ENCODE assay signal across 32 cellular contexts in the genomic region with DNA sequence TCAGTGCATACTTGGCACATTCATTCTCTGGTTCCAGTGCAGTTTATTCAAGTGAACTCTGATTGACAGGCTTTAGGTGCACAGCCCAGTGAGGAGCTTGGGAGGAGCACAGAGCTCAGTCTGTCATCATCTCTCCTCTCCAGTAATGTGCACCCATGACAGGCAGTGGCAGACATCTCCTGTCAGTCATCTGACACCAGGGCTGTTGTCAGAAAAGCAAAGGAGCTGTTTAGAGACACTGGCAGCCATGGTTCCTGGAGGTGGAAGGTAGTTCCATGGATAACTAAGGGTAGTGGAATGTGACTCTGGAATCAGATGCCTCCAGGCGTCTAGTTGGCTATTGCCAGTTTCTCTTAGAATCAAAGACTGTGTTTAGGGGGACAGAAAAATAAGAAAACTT.
"Had no signal": no experiment of that assay in that cellular context is flagged by ENCODE, and none has a peak within 500 bp of the region (broad histone marks: within the 10 kb centered on the region; RNA-seq: fewer than 3 reads in every experiment).

No MANE protein-coding gene starts in this region.

- ATAC-seq: activated CD4-positive, alpha-beta T cell treated with anti-CD3 and anti-CD28 coated beads for 36 hours; activated CD8-positive, alpha-beta T cell treated with anti-CD3 and anti-CD28 coated beads for 36 hours; activated naive CD4-positive, alpha-beta T cell treated with anti-CD3 and anti-CD28 coated beads, Interleukin-2, amount 50 U/mL, for 72 hours; activated T-cell treated with anti-CD3 and anti-CD28 coated beads, Interleukin-2, amount 50 U/mL, for 4 hours; activated T-cell treated with anti-CD3 and anti-CD28 coated beads, Interleukin-2, amount 50 U/mL, for 72 hours; activated T-helper 17 cell treated with anti-CD3 and anti-CD28 coated beads, Interleukin-2, amount 50 U/mL, for 72 hours; body of pancreas had no signal

- DNase-seq: activated B cell treated with CpG ODN at 0.5 μM for 24 hours; activated CD4-positive, alpha-beta memory T cell treated with anti-CD3 and anti-CD28 coated beads for 36 hours; activated CD4-positive, alpha-beta T cell treated with anti-CD3 and anti-CD28 coated beads for 36 hours; activated CD4-positive, alpha-beta T cell treated with anti-CD3 and anti-CD28 coated beads for 48 hours; activated CD4-positive, alpha-beta T cell treated with anti-CD3 and anti-CD28 coated beads, Interleukin-2, amount 50 U/mL, for 1 hour; activated CD4-positive, alpha-beta T cell treated with anti-CD3 and anti-CD28 coated beads, Interleukin-2, amount 50 U/mL, for 4 hours; activated CD4-positive, CD25-positive, alpha-beta regulatory T cell treated with anti-CD3 and anti-CD28 coated beads, Interleukin-2, amount 50 U/mL, for 72 hours; activated CD8-positive, alpha-beta memory T cell treated with anti-CD3 and anti-CD28 coated beads, Interleukin-2, amount 50 U/mL, for 4 hours; activated CD8-positive, alpha-beta T cell treated with anti-CD3 and anti-CD28 coated beads for 36 hours; activated effector memory CD4-positive, alpha-beta T cell treated with anti-CD3 and anti-CD28 coated beads, Interleukin-2, amount 50 U/mL, for 16 hours; activated gamma-delta T cell treated with Interleukin-2 at 50 U/mL for 16 hours; activated naive CD4-positive, alpha-beta T cell; activated naive CD4-positive, alpha-beta T cell treated with anti-CD3 and anti-CD28 coated beads for 36 hours; activated naive CD4-positive, alpha-beta T cell treated with anti-CD3 and anti-CD28 coated beads, Interleukin-2, amount 50 U/mL, for 16 hours; activated naive CD8-positive, alpha-beta T cell treated with anti-CD3 and anti-CD28 coated beads for 36 hours; activated T-cell treated with anti-CD3 and anti-CD28 coated beads for 4 hours; activated T-cell treated with anti-CD3 and anti-CD28 coated beads, Interleukin-2, amount 50 U/mL, for 1 hour; activated T-cell treated with anti-CD3 and anti-CD28 coated beads, Interleukin-2, amount 50 U/mL, for 4 hours; activated T-cell treated with anti-CD3 and anti-CD28 coated beads, Interleukin-2, amount 50 U/mL, for 72 hours; adrenal gland; amniotic stem cell; aorta; body of pancreas; brain microvascular endothelial cell; cerebellar nuclear complex; T-helper 1 cell; T-helper 2 cell; T-helper 9 cell had no signal

- H3K27ac ChIP-seq: adrenal gland, body of pancreas, brain microvascular endothelial cell, breast epithelium, VCaP had no signal
